In the genomic region with DNA sequence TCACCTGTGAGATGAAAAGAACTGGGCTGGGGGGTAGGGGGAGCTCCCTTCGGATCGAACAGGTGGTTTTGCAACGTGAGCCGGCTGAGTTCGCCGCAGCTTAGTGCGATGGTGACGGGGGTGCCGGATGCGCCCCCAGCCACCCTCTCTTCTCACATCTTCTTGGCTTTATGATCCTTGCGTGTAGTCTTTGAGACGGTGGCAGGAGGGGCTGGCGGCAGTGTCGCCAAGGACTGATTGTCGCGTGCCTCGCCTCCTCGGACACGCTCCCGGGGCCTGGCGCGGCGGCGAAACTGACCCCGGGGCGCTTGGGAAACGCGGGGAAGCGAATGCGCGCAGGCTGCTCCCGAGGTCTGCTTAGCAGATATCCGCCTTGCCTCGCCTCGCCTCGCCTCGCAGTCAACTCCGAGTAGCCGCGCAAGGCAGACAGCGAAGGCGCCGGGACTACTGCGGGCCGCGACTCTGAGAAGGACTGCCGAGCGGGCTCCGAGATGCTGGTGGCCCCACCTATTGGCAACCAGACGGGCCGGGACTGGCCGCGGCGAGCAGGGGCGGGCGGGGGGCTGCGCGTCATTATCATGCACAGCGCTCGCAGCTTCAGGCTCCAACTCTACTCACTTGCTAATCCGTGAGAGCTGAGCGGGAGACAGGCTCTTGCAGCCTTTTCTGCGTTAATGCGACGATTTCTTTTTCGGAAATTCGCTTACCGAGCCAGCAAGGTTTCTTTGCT, we compare ENCODE assay signal across 1 cellular context.
TF ChIP-seq lines count a peak whose summit lies in the region.

No MANE protein-coding gene starts in this region.

TF ChIP-seq in HEK293, 187 proteins besides CTCF, POLR2A, EP300 and RAD21 (continued from another document):
- TF ChIP-seq, protein P1, sequence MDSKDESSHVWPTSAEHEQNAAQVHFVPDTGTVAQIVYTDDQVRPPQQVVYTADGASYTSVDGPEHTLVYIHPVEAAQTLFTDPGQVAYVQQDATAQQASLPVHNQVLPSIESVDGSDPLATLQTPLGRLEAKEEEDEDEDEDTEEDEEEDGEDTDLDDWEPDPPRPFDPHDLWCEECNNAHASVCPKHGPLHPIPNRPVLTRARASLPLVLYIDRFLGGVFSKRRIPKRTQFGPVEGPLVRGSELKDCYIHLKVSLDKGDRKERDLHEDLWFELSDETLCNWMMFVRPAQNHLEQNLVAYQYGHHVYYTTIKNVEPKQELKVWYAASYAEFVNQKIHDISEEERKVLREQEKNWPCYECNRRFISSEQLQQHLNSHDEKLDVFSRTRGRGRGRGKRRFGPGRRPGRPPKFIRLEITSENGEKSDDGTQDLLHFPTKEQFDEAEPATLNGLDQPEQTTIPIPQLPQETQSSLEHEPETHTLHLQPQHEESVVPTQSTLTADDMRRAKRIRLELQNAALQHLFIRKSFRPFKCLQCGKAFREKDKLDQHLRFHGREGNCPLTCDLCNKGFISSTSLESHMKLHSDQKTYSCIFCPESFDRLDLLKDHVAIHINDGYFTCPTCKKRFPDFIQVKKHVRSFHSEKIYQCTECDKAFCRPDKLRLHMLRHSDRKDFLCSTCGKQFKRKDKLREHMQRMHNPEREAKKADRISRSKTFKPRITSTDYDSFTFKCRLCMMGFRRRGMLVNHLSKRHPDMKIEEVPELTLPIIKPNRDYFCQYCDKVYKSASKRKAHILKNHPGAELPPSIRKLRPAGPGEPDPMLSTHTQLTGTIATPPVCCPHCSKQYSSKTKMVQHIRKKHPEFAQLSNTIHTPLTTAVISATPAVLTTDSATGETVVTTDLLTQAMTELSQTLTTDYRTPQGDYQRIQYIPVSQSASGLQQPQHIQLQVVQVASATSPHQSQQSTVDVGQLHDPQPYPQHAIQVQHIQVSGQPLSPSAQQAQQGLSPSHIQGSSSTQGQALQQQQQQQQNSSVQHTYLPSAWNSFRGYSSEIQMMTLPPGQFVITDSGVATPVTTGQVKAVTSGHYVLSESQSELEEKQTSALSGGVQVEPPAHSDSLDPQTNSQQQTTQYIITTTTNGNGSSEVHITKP (tag by site-specific recombination; IDR thresholded peaks at IDR 0.05): no peak
- no peak for TF ChIP-seq ZNF776 (tag by site-specific recombination; IDR thresholded peaks at IDR 0.05; ENCODE audit: borderline replicate concordance)
- TF ChIP-seq ZNF501 (tag by site-specific recombination; IDR thresholded peaks at IDR 0.05): 0 out of 2 replicates have a peak, but pooled peaks have one; percentile 21
- TF ChIP-seq, protein P2, sequence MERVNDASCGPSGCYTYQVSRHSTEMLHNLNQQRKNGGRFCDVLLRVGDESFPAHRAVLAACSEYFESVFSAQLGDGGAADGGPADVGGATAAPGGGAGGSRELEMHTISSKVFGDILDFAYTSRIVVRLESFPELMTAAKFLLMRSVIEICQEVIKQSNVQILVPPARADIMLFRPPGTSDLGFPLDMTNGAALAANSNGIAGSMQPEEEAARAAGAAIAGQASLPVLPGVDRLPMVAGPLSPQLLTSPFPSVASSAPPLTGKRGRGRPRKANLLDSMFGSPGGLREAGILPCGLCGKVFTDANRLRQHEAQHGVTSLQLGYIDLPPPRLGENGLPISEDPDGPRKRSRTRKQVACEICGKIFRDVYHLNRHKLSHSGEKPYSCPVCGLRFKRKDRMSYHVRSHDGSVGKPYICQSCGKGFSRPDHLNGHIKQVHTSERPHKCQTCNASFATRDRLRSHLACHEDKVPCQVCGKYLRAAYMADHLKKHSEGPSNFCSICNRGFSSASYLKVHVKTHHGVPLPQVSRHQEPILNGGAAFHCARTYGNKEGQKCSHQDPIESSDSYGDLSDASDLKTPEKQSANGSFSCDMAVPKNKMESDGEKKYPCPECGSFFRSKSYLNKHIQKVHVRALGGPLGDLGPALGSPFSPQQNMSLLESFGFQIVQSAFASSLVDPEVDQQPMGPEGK (tag by site-specific recombination; IDR thresholded peaks at IDR 0.05): peak; percentile 41; the same call in 1 of the 2 replicates
- TF ChIP-seq, protein P3, sequence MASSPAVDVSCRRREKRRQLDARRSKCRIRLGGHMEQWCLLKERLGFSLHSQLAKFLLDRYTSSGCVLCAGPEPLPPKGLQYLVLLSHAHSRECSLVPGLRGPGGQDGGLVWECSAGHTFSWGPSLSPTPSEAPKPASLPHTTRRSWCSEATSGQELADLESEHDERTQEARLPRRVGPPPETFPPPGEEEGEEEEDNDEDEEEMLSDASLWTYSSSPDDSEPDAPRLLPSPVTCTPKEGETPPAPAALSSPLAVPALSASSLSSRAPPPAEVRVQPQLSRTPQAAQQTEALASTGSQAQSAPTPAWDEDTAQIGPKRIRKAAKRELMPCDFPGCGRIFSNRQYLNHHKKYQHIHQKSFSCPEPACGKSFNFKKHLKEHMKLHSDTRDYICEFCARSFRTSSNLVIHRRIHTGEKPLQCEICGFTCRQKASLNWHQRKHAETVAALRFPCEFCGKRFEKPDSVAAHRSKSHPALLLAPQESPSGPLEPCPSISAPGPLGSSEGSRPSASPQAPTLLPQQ (tag by site-specific recombination; IDR thresholded peaks at IDR 0.05): peak; percentile 92
- peak; percentile 27; the same call in 1 of the 2 replicates for TF ChIP-seq SP2 (tag by site-specific recombination; IDR thresholded peaks at IDR 0.05)
- TF ChIP-seq GLIS1 (tag by site-specific recombination; IDR thresholded peaks at IDR 0.05): peak; percentile 7; the same call in 1 of the 2 replicates
- TF ChIP-seq, protein P4, sequence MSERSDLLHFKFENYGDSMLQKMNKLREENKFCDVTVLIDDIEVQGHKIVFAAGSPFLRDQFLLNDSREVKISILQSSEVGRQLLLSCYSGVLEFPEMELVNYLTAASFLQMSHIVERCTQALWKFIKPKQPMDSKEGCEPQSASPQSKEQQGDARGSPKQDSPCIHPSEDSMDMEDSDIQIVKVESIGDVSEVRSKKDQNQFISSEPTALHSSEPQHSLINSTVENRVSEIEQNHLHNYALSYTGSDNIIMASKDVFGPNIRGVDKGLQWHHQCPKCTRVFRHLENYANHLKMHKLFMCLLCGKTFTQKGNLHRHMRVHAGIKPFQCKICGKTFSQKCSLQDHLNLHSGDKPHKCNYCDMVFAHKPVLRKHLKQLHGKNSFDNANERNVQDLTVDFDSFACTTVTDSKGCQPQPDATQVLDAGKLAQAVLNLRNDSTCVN (tag by site-specific recombination; optimal IDR thresholded peaks at IDR 0.05): peak; percentile 81
- peak; percentile 80 for TF ChIP-seq SCRT2 (tag by site-specific recombination; IDR thresholded peaks at IDR 0.05)
